Comparison of ENCODE assay signal across 8 cellular contexts in genomic region chr20:43409041-43409913, GRCh38. TPM values are rescaled to one million over a fixed set of nuclear protein-coding genes. Genes with fewer than 3 reads are reported as not detected.
DNase-seq lines count a peak whose midpoint lies in the region; ATAC-seq and TF ChIP-seq lines count a peak whose summit lies in the region.

No MANE protein-coding gene starts in this region.

- H3K4me1 ChIP-seq in colonic mucosa = no peaks in the 10 kb centered on the region

- no peaks in the 10 kb centered on the region for H3K27me3 ChIP-seq in colonic mucosa

- H3K4me3 ChIP-seq in AG04449 (ENCODE audit: low read depth, low read length) (no peak overlapping the region), colonic mucosa (no peak overlapping the region)

- TF ChIP-seq CTCF in AG04449 (IDR thresholded peaks at IDR 0.05; ENCODE audit: insufficient read depth, low read length, missing control alignments) (peak; percentile 68), GM10248 (IDR thresholded peaks at IDR 0.05; ENCODE audit: control extremely low read depth, extremely low read depth, low read depth, missing control alignments) (peak; percentile 70), colonic mucosa (IDR thresholded peaks at IDR 0.05) (peak; percentile 46), progenitor cell of endocrine pancreas (IDR thresholded peaks at IDR 0.05; ENCODE audit: unreplicated experiment) (peak; percentile 80)

- H3K9me3 ChIP-seq in colonic mucosa = no peaks in the 10 kb centered on the region

- H3K4me3 Mint-ChIP-seq in progenitor cell of endocrine pancreas (ENCODE audit: low read depth) = no peak overlapping the region

- H3K27ac ChIP-seq in colonic mucosa = no peak overlapping the region

- peaks cover 19% of the 10 kb centered on the region for H3K9me3 Mint-ChIP-seq in progenitor cell of endocrine pancreas (ENCODE audit: low read depth)

- no peak for ATAC-seq in GM18868 (IDR thresholded peaks at IDR 0.05; ENCODE audit: unreplicated experiment)

- DNase-seq in AG04449 (ENCODE audit: low read depth, low spot score) (no peak), GM10248 (ENCODE audit: extremely low spot score) (no peak), NCI-H2227 (lab: John Stamatoyannopoulos, UW; ENCODE audit: unreplicated experiment) (peak; percentile 17), colonic mucosa (no peak), progenitor cell of endocrine pancreas (ENCODE audit: low spot score, unreplicated experiment) (no peak), GF-D8 (lab: John Stamatoyannopoulos, UW) (no peak)
- DNase-seq in effector CD4-positive, alpha-beta T cell = no peak

- intact Hi-C loops in colonic mucosa (cut with DNase I) = loop anchor here (5.0 kb wide), 2 partner anchors 222 to 1672 kb away; partner anchors contain the start of gene PTPRT

- H3K27me3 Mint-ChIP-seq in progenitor cell of endocrine pancreas = peaks cover 14% of the 10 kb centered on the region

- POLR2A ChIA-PET in AG04449 (lab: Yijun Ruan, JAX) = no interaction called here
- POLR2A ChIA-PET in GM10248 (lab: Yijun Ruan, JAX) = no interaction called here

- no peaks in the 10 kb centered on the region for H3K4me1 Mint-ChIP-seq in progenitor cell of endocrine pancreas (ENCODE audit: low read depth)

- CTCF ChIA-PET in AG04449 (lab: Yijun Ruan, JAX) (interaction anchor here (0.6 to 2.6 kb wide), 30 partner anchors 8 to 2000 kb away, joined by 3 to 52 read pairs (median 5); no protein-coding TSS in a partner anchor), GM10248 (lab: Yijun Ruan, JAX) (interaction anchor here (0.9 to 1.5 kb wide), 4 partner anchors 9 to 1679 kb away, joined by 3 to 7 read pairs (median 3); no protein-coding TSS in a partner anchor)

- H3K36me3 Mint-ChIP-seq in progenitor cell of endocrine pancreas (ENCODE audit: insufficient read depth) = peaks cover 5% of the 10 kb centered on the region

- no peak overlapping the region for H3K9ac ChIP-seq in colonic mucosa (ENCODE audit: low read depth in 2 of 2, low read length in 2 of 2)

- H3K36me3 ChIP-seq in colonic mucosa = no peaks in the 10 kb centered on the region

- no peak overlapping the region for H3K27ac Mint-ChIP-seq in progenitor cell of endocrine pancreas

RNA-seq across cellular contexts. Expression of gene SRSF6, which starts 48.4 kb away (rescaled TPM):
- 100 to 1,000 TPM; 101 to 147 TPM for total RNA-seq in colonic mucosa
- total RNA-seq in progenitor cell of endocrine pancreas = 369 and 381 TPM in 2 replicates
